In the genomic region with DNA sequence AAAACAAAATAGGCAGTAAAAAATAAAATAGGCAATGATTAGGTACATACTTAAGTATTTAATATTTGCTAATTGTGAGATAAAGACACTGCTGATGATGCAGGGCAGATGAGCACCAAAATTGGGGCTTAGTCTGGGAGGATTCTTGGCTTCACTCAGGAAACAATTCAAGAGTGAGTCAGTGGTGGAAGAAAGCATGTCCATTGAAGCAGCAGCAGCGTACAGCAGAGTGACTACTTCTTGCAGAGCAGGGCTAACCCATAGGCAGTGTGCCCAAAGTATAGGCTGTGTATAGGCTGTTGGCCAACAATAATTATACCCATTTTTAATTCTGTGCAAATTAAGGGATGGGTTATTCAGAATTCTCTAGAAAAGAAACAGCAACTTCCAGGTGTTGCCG, we compare ENCODE assay signal across 27 cellular contexts.
DNase-seq lines count a peak whose midpoint lies in the region; ATAC-seq and TF ChIP-seq lines count a peak whose summit lies in the region.
"Had no signal": no experiment of that assay in that cellular context is flagged by ENCODE, and none has a peak within 500 bp of the region (broad histone marks: within the 10 kb centered on the region; RNA-seq: fewer than 3 reads in every experiment).

No MANE protein-coding gene starts in this region.

- H3K9me3 ChIP-seq in HUES6 (ENCODE audit: control insufficient read depth, insufficient read depth, low read depth, low read length) (no peaks in the 10 kb centered on the region), trophoblast cell (ENCODE audit: insufficient read depth, low read depth, low read length) (no peaks in the 10 kb centered on the region)
- H3K9me3 ChIP-seq: breast epithelium, gastrocnemius medialis, lower lobe of right lung, right lobe of liver, upper lobe of left lung had no signal

- H3K9ac ChIP-seq in HUES6 (ENCODE audit: low read length) = no peak overlapping the region
- no peak overlapping the region for H3K9ac ChIP-seq in trophoblast cell (ENCODE audit: low read length)
- H3K9ac ChIP-seq: neural progenitor cell had no signal

- no peak overlapping the region for H2BK5ac ChIP-seq in trophoblast cell (ENCODE audit: low read depth, low read length, poor library complexity)

- no peak for TF ChIP-seq CTCF in foreskin keratinocyte (conservative IDR thresholded peaks at IDR 0.05)

- peak; percentile 75 for DNase-seq in EH (ENCODE audit: low read depth)
- peak; percentile 2 for DNase-seq in astrocyte of the hippocampus (ENCODE audit: low read depth, low spot score)
- peak in 1 of 2 donors; percentile 24 for DNase-seq in foreskin keratinocyte
- DNase-seq in ecto neural progenitor cell (ENCODE audit: low spot score) = no peak
- no peak for DNase-seq in trophoblast cell
- DNase-seq: activated effector memory CD4-positive, alpha-beta T cell treated with Interleukin-2 at 50 U/mL for 16 hours; gastrocnemius medialis; GDM1; hippocampal formation; islet precursor cell; lower lobe of right lung; MG63; NCI-H1417 treated with DMSO at 0.1 percent for 48 hours; NCI-H524 treated with DMSO at 0.1 percent for 48 hours; posterior cingulate gyrus; right lobe of liver; stimulated activated CD4-positive, alpha-beta T cell treated with anti-CD3 and anti-CD28 coated beads, Interleukin-15, amount 100 ng/mL, for 24 hours; stimulated activated CD8-positive, alpha-beta memory T cell treated with anti-CD3 and anti-CD28 coated beads, Interleukin-4, amount 100 ng/mL, for 48 hours; upper lobe of left lung had no signal

- H2BK120ac ChIP-seq in trophoblast cell (ENCODE audit: insufficient read depth, low read length, poor library complexity) = no peak overlapping the region

- no peak overlapping the region for H2AK5ac ChIP-seq in trophoblast cell (ENCODE audit: low read length)

- no peaks in the 10 kb centered on the region for H3K79me1 ChIP-seq in trophoblast cell (ENCODE audit: low read length)

- H3K4me2 ChIP-seq in trophoblast cell (ENCODE audit: low read length) = no peak overlapping the region
- H3K4me2 ChIP-seq: neural progenitor cell had no signal

- H2AFZ ChIP-seq in trophoblast cell (ENCODE audit: insufficient read depth, low read length, poor library complexity) = no peak overlapping the region
- H2AFZ ChIP-seq: neural progenitor cell had no signal

- H3K36me3 ChIP-seq in HUES6 (ENCODE audit: control insufficient read depth, insufficient read depth, low read length) (no peaks in the 10 kb centered on the region), trophoblast cell (ENCODE audit: control insufficient read depth in 1 of 2, insufficient read depth in 2 of 2, low read length in 2 of 2) (no peaks in the 10 kb centered on the region)
- H3K36me3 ChIP-seq: breast epithelium, gastrocnemius medialis, lower lobe of right lung, MG63, neural progenitor cell, right lobe of liver, upper lobe of left lung had no signal

- H3K4me1 ChIP-seq in HUES6 (ENCODE audit: control insufficient read depth, insufficient read depth, low read length) (peaks cover 43% of the 10 kb centered on the region), foreskin keratinocyte (no peaks in the 10 kb centered on the region), trophoblast cell (ENCODE audit: control insufficient read depth in 1 of 2, insufficient read depth in 2 of 2, low read length in 2 of 2) (no peaks in the 10 kb centered on the region)
- H3K4me1 ChIP-seq: breast epithelium, gastrocnemius medialis, lower lobe of right lung, upper lobe of left lung had no signal

- H3K27me3 ChIP-seq in HUES6 (ENCODE audit: control insufficient read depth, insufficient read depth, low read length) (no peaks in the 10 kb centered on the region), foreskin keratinocyte (no peaks in the 10 kb centered on the region), trophoblast cell (ENCODE audit: insufficient read depth, low read length) (no peaks in the 10 kb centered on the region)
- H3K27me3 ChIP-seq: breast epithelium, gastrocnemius medialis, MG63, neural progenitor cell, right lobe of liver, upper lobe of left lung had no signal

- no peak overlapping the region for H4K91ac ChIP-seq in trophoblast cell (ENCODE audit: low read depth, low read length)

- H2BK12ac ChIP-seq in trophoblast cell (ENCODE audit: low read length) = no peak overlapping the region

- H3K18ac ChIP-seq in trophoblast cell (ENCODE audit: low read length) = no peak overlapping the region

- H4K8ac ChIP-seq in trophoblast cell (ENCODE audit: low read depth, low read length) = no peak overlapping the region

- H3K27ac ChIP-seq in HUES6 (ENCODE audit: low read depth, low read length) (peak overlapping the region; percentile 98; the same call in 1 of the 2 replicates), foreskin keratinocyte (no peak overlapping the region), trophoblast cell (ENCODE audit: low read depth, low read length) (no peak overlapping the region)
- H3K27ac ChIP-seq: breast epithelium, C4-2B, gastrocnemius medialis, HL-60, lower lobe of right lung, neural progenitor cell, right lobe of liver, SK-N-MC, upper lobe of left lung had no signal

- H4K12ac ChIP-seq in trophoblast cell (ENCODE audit: low read depth, low read length) = no peak overlapping the region

- WGBS in trophoblast cell (ENCODE audit: extremely low coverage, insufficient coverage, insufficient read length) = no CpG with 5 or more reads among the region's 2 CpGs

- ATAC-seq in foreskin keratinocyte (peak; percentile 87), HG02970 (IDR thresholded peaks at IDR 0.05; ENCODE audit: low FRiP score, unreplicated experiment) (no peak), HG03571 (IDR thresholded peaks at IDR 0.05; ENCODE audit: unreplicated experiment) (no peak)
- ATAC-seq: gastrocnemius medialis, lower lobe of right lung, right lobe of liver had no signal

- no peaks in the 10 kb centered on the region for H3K79me2 ChIP-seq in trophoblast cell (ENCODE audit: control insufficient read depth, insufficient read depth, low read length, poor library complexity)

- H3K4me3 ChIP-seq in HUES6 (ENCODE audit: low read depth, low read length) = no peak overlapping the region
- H3K4me3 ChIP-seq in trophoblast cell (ENCODE audit: low read depth, low read length) = no peak overlapping the region
- H3K4me3 ChIP-seq: breast epithelium, gastrocnemius medialis, lower lobe of right lung, MG63, neural progenitor cell, right lobe of liver, SK-N-MC, upper lobe of left lung had no signal

- H3K23ac ChIP-seq in trophoblast cell (ENCODE audit: low read length) = no peak overlapping the region

- H3K14ac ChIP-seq in trophoblast cell (ENCODE audit: low read length) = no peak overlapping the region

- H3K4ac ChIP-seq in trophoblast cell (ENCODE audit: low read depth, low read length) = no peak overlapping the region

Comparison
In these comparisons a context has a peak if more than half of its experiments do, and no peak if none do; other contexts are left out.
1. DNase-seq: peak in EH (single experiment) and astrocyte of the hippocampus (single experiment); none in ecto neural progenitor cell (single experiment) and trophoblast cell (0 of 2).